ENCODE assay signal across 20 cellular contexts in the genomic region with DNA sequence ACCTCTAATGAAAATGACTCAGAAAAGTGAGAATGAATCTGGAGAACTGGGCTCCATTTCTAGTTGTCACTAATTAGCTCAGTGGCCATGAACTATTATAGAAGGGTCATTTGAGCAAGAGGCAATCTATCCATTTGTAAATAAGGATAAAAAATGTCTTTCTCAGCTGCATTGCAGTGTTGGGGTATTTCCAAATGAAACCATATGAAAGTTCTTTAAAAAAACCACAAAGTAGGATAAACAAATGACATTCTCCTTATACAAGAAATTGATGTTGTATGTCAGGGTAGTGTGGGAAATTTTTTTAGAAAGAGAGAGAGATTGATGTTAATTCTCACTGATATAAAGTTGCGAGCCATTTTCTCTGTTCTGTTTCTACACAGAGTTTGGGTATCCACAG.
"Had no signal": no experiment of that assay in that cellular context is flagged by ENCODE, and none has a peak within 500 bp of the region (broad histone marks: within the 10 kb centered on the region; RNA-seq: fewer than 3 reads in every experiment).

No MANE protein-coding gene starts in this region.

- H3K36me3 ChIP-seq: left ventricle myocardium inferior, sigmoid colon, stomach, vagina had no signal

- H3K27ac ChIP-seq: sigmoid colon, stomach, vagina, VCaP had no signal

- H3K27me3 ChIP-seq: sigmoid colon, stomach, vagina had no signal

- H3K4me3 ChIP-seq: left ventricle myocardium inferior, sigmoid colon, smooth muscle cell, stomach, vagina had no signal

- H3K4me2 ChIP-seq: smooth muscle cell had no signal

- H3K4me1 ChIP-seq: sigmoid colon, vagina had no signal

- ATAC-seq: activated CD8-positive, alpha-beta T cell treated with anti-CD3 and anti-CD28 coated beads, Interleukin-2, amount 10 ng/mL, durations not matched to agents 7 days and 5 days; natural killer cell; stimulated activated memory B cell treated with anti-CD40 and anti-IgM and Interleukin-4, amounts not matched to agents 10 μg/mL and 1 μg/mL and 100 μg/mL, for 72 hours; T-cell had no signal

- DNase-seq: activated CD4-positive, alpha-beta T cell treated with anti-CD3 and anti-CD28 coated beads, Interleukin-2, amount 10 ng/mL, durations not matched to agents 7 days and 5 days; activated CD4-positive, CD25-positive, alpha-beta regulatory T cell treated with anti-CD3 and anti-CD28 coated beads, Interleukin-2, amount 50 U/mL, for 72 hours; activated CD8-positive, alpha-beta T cell treated with anti-CD3 and anti-CD28 coated beads, Interleukin-2, amount 10 ng/mL, durations not matched to agents 7 days and 5 days; activated gamma-delta T cell; cerebellar nuclear complex; dermis blood vessel endothelial cell; effector CD8-positive, alpha-beta T cell; erythroblast; immature natural killer cell; left ventricle myocardium inferior; natural killer cell; retina; sigmoid colon; stimulated activated CD4-positive, alpha-beta T cell treated with anti-CD3 and anti-CD28 coated beads, Interleukin-15, amount 100 ng/mL, for 24 hours; stomach; T-cell had no signal

- H3K9me3 ChIP-seq: left ventricle myocardium inferior, sigmoid colon, stomach, vagina had no signal
